Comparison of ENCODE assay signal across 28 cellular contexts in the genomic region with DNA sequence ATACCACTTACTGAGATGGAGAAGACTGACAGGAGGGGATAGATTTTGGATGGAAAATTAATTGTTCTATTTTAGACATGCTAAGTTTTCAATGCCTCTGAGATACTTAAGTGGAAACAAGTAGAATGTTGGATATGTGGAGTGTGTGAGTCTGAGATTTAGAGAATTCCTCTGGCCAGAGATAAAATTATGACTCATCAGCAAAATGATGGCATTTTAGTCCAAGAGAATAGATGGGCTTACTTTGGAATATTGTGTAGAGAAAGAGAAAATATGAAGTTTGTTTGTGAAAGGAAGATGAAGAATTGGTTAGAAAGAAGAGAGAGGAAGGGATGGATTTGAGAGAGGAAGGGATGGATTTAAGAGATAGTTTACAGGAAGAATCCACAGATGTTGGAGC.
"Had no signal": no experiment of that assay in that cellular context is flagged by ENCODE, and none has a peak within 500 bp of the region (broad histone marks: within the 10 kb centered on the region; RNA-seq: fewer than 3 reads in every experiment).

No MANE protein-coding gene starts in this region.

- H3K9me3 ChIP-seq: ascending aorta, breast epithelium, esophagus squamous epithelium had no signal

- H3K4me1 ChIP-seq: ascending aorta, breast epithelium, esophagus squamous epithelium had no signal

- H3K27ac ChIP-seq: ascending aorta, breast epithelium, cardiac muscle cell, epithelial cell of prostate, esophagus squamous epithelium had no signal

- DNase-seq: activated CD4-positive, alpha-beta memory T cell treated with anti-CD3 and anti-CD28 coated beads for 36 hours; activated CD4-positive, alpha-beta T cell treated with anti-CD3 and anti-CD28 coated beads for 36 hours; activated CD4-positive, alpha-beta T cell treated with anti-CD3 and anti-CD28 coated beads, Interleukin-2, amount 10 ng/mL, durations not matched to agents 24 days and 14 days; activated CD4-positive, CD25-positive, alpha-beta regulatory T cell; activated CD4-positive, CD25-positive, alpha-beta regulatory T cell treated with anti-CD3 and anti-CD28 coated beads, Interleukin-2, amount 50 U/mL, for 72 hours; activated CD8-positive, alpha-beta memory T cell treated with anti-CD3 and anti-CD28 coated beads, Interleukin-2, amount 10 ng/mL, durations not matched to agents 7 days and 5 days; activated CD8-positive, alpha-beta memory T cell treated with anti-CD3 and anti-CD28 coated beads, Interleukin-2, amount 50 U/mL, for 4 hours; activated CD8-positive, alpha-beta T cell treated with anti-CD3 and anti-CD28 coated beads, Interleukin-2, amount 10 ng/mL, durations not matched to agents 7 days and 5 days; activated effector memory CD4-positive, alpha-beta T cell treated with anti-CD3 and anti-CD28 coated beads, Interleukin-2, amount 50 U/mL, for 16 hours; activated naive CD4-positive, alpha-beta T cell treated with anti-CD3 and anti-CD28 coated beads for 36 hours; activated naive CD8-positive, alpha-beta T cell treated with anti-CD3 and anti-CD28 coated beads, Interleukin-2, amount 10 ng/mL, durations not matched to agents 7 days and 5 days; activated T-cell treated with anti-CD3 and anti-CD28 coated beads, Interleukin-2, amount 50 U/mL, for 1 hour; activated T-cell treated with anti-CD3 and anti-CD28 coated beads, Interleukin-2, amount 50 U/mL, for 48 hours; central memory CD4-positive, alpha-beta T cell; cortex of kidney; dermis blood vessel endothelial cell; effector CD4-positive, alpha-beta T cell; effector memory CD8-positive, alpha-beta T cell; esophagus squamous epithelium; foreskin fibroblast; head of caudate nucleus; T-helper 2 cell had no signal

- FAIRE-seq: frontal cortex had no signal

- H3K27me3 ChIP-seq: ascending aorta, cardiac muscle cell, esophagus squamous epithelium had no signal

- H3K4me3 ChIP-seq: ascending aorta, breast epithelium, cardiac muscle cell, esophagus squamous epithelium had no signal

- ATAC-seq: activated CD4-positive, alpha-beta T cell treated with anti-CD3 and anti-CD28 coated beads for 36 hours; activated CD8-positive, alpha-beta memory T cell treated with anti-CD3 and anti-CD28 coated beads, Interleukin-2, amount 10 ng/mL, durations not matched to agents 7 days and 5 days; activated CD8-positive, alpha-beta T cell treated with anti-CD3 and anti-CD28 coated beads, Interleukin-2, amount 10 ng/mL, durations not matched to agents 7 days and 5 days; activated naive CD4-positive, alpha-beta T cell treated with anti-CD3 and anti-CD28 coated beads, Interleukin-2, amount 50 U/mL, for 72 hours; effector memory CD8-positive, alpha-beta T cell had no signal

- H3K36me3 ChIP-seq: ascending aorta, breast epithelium, cardiac muscle cell, esophagus squamous epithelium had no signal
